In the genomic region with DNA sequence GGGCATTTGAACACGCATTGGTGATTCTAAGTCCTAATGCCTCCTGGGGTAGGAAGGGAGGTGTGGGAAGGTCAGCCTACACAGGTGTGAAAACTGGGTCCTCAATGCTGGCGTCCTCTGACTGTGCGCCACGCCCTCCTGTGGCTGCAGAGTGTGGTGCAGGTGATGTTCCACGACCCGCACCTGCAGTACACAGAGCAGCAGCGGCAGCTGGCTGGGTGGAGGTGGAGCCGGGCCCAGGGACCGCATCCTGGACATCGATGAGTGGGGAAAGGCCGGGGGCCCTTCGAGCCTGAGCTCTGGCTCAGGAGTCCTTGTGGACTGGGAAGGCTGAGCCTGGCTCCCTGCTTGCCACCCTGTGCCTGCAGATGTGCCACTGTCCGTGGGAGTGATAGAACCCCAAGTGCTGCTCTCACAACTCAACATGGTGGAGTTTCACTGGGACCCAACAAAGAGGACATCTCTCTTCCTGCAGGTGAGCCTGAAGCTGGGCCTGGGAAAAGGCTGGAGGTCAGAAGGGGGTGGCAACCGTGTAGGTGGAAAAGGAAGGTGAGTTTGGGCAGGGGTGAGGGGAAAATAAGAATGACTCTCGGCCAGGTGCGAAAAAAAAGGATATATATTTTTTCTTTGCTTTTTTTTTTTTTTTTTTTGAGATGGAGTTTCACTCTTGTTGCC, we compare ENCODE assay signal across 8 cellular contexts. TPM values are rescaled to one million over a fixed set of nuclear protein-coding genes. Genes with fewer than 3 reads are reported as not detected.
DNase-seq lines count a peak whose midpoint lies in the region; ATAC-seq and TF ChIP-seq lines count a peak whose summit lies in the region.

No MANE protein-coding gene starts in this region.

- DNase-seq in D341Med (ENCODE audit: low spot score) (peak; percentile 88), M059J (ENCODE audit: low read depth) (peak; percentile 36), WERI-Rb-1 (peak; percentile 81), brain microvascular endothelial cell (no peak), left lobe of liver (ENCODE audit: low spot score) (no peak), putamen (ENCODE audit: low spot score) (no peak)
- peak; percentile 49 to 64 for DNase-seq in stimulated activated CD8-positive, alpha-beta memory T cell treated with anti-CD3 and anti-CD28 coated beads, Interleukin-2, amount 100 ng/mL, for 48 hours (ENCODE audit: low read depth in 2 of 2)

- no peaks in the 10 kb centered on the region for H3K9me3 ChIP-seq in WERI-Rb-1 (ENCODE audit: severe bottlenecking)

- ATAC-seq in left lobe of liver (peak; percentile 68), HG03520 (IDR thresholded peaks at IDR 0.05; ENCODE audit: unreplicated experiment) (no peak)

- in situ Hi-C loops in brain microvascular endothelial cell (cut with HindIII; ENCODE audit: low pct_ligation_motif_present, low sequenced_read_pairs), result no loop called here

- H3K36me3 ChIP-seq in WERI-Rb-1 (no peaks in the 10 kb centered on the region), brain microvascular endothelial cell (replicated peaks) (no peaks in the 10 kb centered on the region)

- H3K4me3 ChIP-seq in WERI-Rb-1 (ENCODE audit: low read depth, low read length) (no peak overlapping the region), brain microvascular endothelial cell (ENCODE audit: low read depth, low read length) (no peak overlapping the region)

- TF ChIP-seq CTCF in WERI-Rb-1 (IDR thresholded peaks at IDR 0.05; ENCODE audit: low read depth, low read length) (peak; percentile 95), brain microvascular endothelial cell (IDR thresholded peaks at IDR 0.05; ENCODE audit: low read depth, low read length, missing control alignments) (peak; percentile 82)

- H3K27ac ChIP-seq in WERI-Rb-1 (no peak overlapping the region), brain microvascular endothelial cell (no peak overlapping the region)

- H3K27me3 ChIP-seq in WERI-Rb-1 (ENCODE audit: insufficient read depth, low read depth, severe bottlenecking) (no peaks in the 10 kb centered on the region), brain microvascular endothelial cell (replicated peaks) (no peaks in the 10 kb centered on the region)

RNA-seq across cellular contexts. Expression of a gene that starts 14.0 kb away (rescaled TPM):
- 0.07 TPM in 1 of 2 replicates, not detected in the other for total RNA-seq in M059J (2014; rRNA removed; shearing (Covaris generic))
- total RNA-seq in left lobe of liver, result not detected

RNA-seq across cellular contexts. Expression of a gene that starts 39.7 kb away (rescaled TPM):
- 1,597 and 1,617 TPM in 2 replicates for total RNA-seq in M059J (2014; rRNA removed; shearing (Covaris generic))
- 484 TPM for total RNA-seq in left lobe of liver

RNA-seq across cellular contexts. Expression of a gene that starts 42.3 kb away (rescaled TPM):
- 0.59 and 1.2 TPM in 2 replicates for total RNA-seq in M059J (2014; rRNA removed; shearing (Covaris generic))
- total RNA-seq in left lobe of liver, result 0.40 TPM

Comparison
In these comparisons a context has a peak if more than half of its experiments do, and no peak if none do; other contexts are left out.
1. DNase-seq: peak in D341Med (single experiment), M059J (single experiment), WERI-Rb-1 (single experiment) and stimulated activated CD8-positive, alpha-beta memory T cell treated with anti-CD3 and anti-CD28 coated beads, Interleukin-2, amount 100 ng/mL, for 48 hours (2 of 2); none in brain microvascular endothelial cell (single experiment), left lobe of liver (single experiment) and putamen (single experiment).